Comparison of ENCODE assay signal across 10 cellular contexts in genomic region chr1:163535807-163536206, GRCh38.
A peak's percentile ranks its signal among the peaks of the same experiment; 100 is the strongest.
DNase-seq lines count a peak whose midpoint lies in the region; ATAC-seq and TF ChIP-seq lines count a peak whose summit lies in the region.
"Had no signal": no experiment of that assay in that cellular context is flagged by ENCODE, and none has a peak within 500 bp of the region (broad histone marks: within the 10 kb centered on the region; RNA-seq: fewer than 3 reads in every experiment).

No MANE protein-coding gene starts in this region.

- H3K4me3 Mint-ChIP-seq in activated CD4-positive, alpha-beta memory T cell treated with anti-CD3 and anti-CD28 coated beads for 36 hours: no peak overlapping the region
- H3K4me3 Mint-ChIP-seq: activated CD4-positive, alpha-beta T cell treated with anti-CD3 and anti-CD28 coated beads for 36 hours; stimulated activated naive CD8-positive, alpha-beta T cell treated with anti-CD3 and anti-CD28 coated beads, Interleukin-15, Interleukin-2, amounts not matched to agents 100 ng/mL and 50 ng/mL, for 24 hours had no signal

- peak overlapping the region; percentile 11 for H3K9ac ChIP-seq in adipocyte (ENCODE audit: low read length)

- intact Hi-C loops in right lobe of liver (cut with DNase I): no loop called here
- intact Hi-C loops in activated CD4-positive, alpha-beta memory T cell treated with anti-CD3 and anti-CD28 coated beads for 36 hours (cut with micrococcal nuclease): no loop called here

- CTCF ChIA-PET in activated CD4-positive, alpha-beta memory T cell treated with anti-CD3 and anti-CD28 coated beads for 36 hours (lab: Charles Lee): interaction anchor here (0.7 kb wide), 1 partner anchor 136 kb away, joined by 3 read pairs; no protein-coding TSS in a partner anchor
- CTCF ChIA-PET in HEK293T (lab: Yijun Ruan, JAX): no interaction called here

- H3K36me3 Mint-ChIP-seq in activated CD4-positive, alpha-beta memory T cell treated with anti-CD3 and anti-CD28 coated beads for 36 hours: no peaks in the 10 kb centered on the region

- POLR2A ChIA-PET in activated CD4-positive, alpha-beta memory T cell treated with anti-CD3 and anti-CD28 coated beads for 36 hours (lab: Charles Lee): no interaction called here
- POLR2A ChIA-PET in HEK293T (lab: Yijun Ruan, JAX): no interaction called here

- H3K9me2 ChIP-seq in DOHH2 (replicated peaks; ENCODE audit: control insufficient read depth, low read length): no peaks in the 10 kb centered on the region

- no peaks in the 10 kb centered on the region for H3K4me1 Mint-ChIP-seq in activated CD4-positive, alpha-beta memory T cell treated with anti-CD3 and anti-CD28 coated beads for 36 hours (ENCODE audit: low read depth)
- H3K4me1 Mint-ChIP-seq: activated CD4-positive, alpha-beta T cell treated with anti-CD3 and anti-CD28 coated beads for 36 hours had no signal

- no peaks in the 10 kb centered on the region for H4K20me1 ChIP-seq in DOHH2 (ENCODE audit: control insufficient read depth, insufficient read depth, low read depth, low read length)

- no peak overlapping the region for H3K4me3 ChIP-seq in DOHH2 (ENCODE audit: low read length)
- H3K4me3 ChIP-seq in adipocyte (ENCODE audit: low read length): no peak overlapping the region
- H3K4me3 ChIP-seq in right lobe of liver: no peak overlapping the region

- H3K9me3 Mint-ChIP-seq in activated CD4-positive, alpha-beta memory T cell treated with anti-CD3 and anti-CD28 coated beads for 36 hours: no peaks in the 10 kb centered on the region
- H3K9me3 Mint-ChIP-seq: stimulated activated naive CD8-positive, alpha-beta T cell treated with anti-CD3 and anti-CD28 coated beads, Interleukin-15, Interleukin-2, amounts not matched to agents 100 ng/mL and 50 ng/mL, for 24 hours had no signal

- no peak overlapping the region for H3K27ac Mint-ChIP-seq in activated CD4-positive, alpha-beta memory T cell treated with anti-CD3 and anti-CD28 coated beads for 36 hours
- H3K27ac Mint-ChIP-seq: activated CD4-positive, alpha-beta T cell treated with anti-CD3 and anti-CD28 coated beads for 36 hours; stimulated activated naive CD8-positive, alpha-beta T cell treated with anti-CD3 and anti-CD28 coated beads, Interleukin-15, Interleukin-2, amounts not matched to agents 100 ng/mL and 50 ng/mL, for 24 hours had no signal

- H3K27me3 Mint-ChIP-seq in activated CD4-positive, alpha-beta memory T cell treated with anti-CD3 and anti-CD28 coated beads for 36 hours: no peaks in the 10 kb centered on the region
- H3K27me3 Mint-ChIP-seq: stimulated activated naive CD8-positive, alpha-beta T cell treated with anti-CD3 and anti-CD28 coated beads, Interleukin-15, Interleukin-2, amounts not matched to agents 100 ng/mL and 50 ng/mL, for 24 hours had no signal

- peak; percentile 38 for TF ChIP-seq CTCF in DOHH2 (IDR thresholded peaks at IDR 0.05; ENCODE audit: low read depth, low read length, poor library complexity, severe bottlenecking)
- peak; percentile 27 to 39 (median 34) for TF ChIP-seq CTCF in right lobe of liver (IDR thresholded peaks at IDR 0.05)

- H3K27ac ChIP-seq in DOHH2 (ENCODE audit: low read depth, low read length) (no peak overlapping the region), right lobe of liver (no peak overlapping the region)

- no peaks in the 10 kb centered on the region for H3F3A ChIP-seq in DOHH2 (ENCODE audit: control insufficient read depth, insufficient read depth)

- H3K79me2 ChIP-seq in DOHH2 (ENCODE audit: control insufficient read depth, low read length): no peaks in the 10 kb centered on the region

- H3K4me1 ChIP-seq in DOHH2 (ENCODE audit: control insufficient read depth, low read length) (no peaks in the 10 kb centered on the region), adipocyte (ENCODE audit: control insufficient read depth, insufficient read depth, low read length) (peaks cover 13% of the 10 kb centered on the region), right lobe of liver (no peaks in the 10 kb centered on the region)

- no peaks in the 10 kb centered on the region for H3K27me3 ChIP-seq in DOHH2 (ENCODE audit: control insufficient read depth, low read length)
- no peaks in the 10 kb centered on the region for H3K27me3 ChIP-seq in adipocyte (replicated peaks; ENCODE audit: control insufficient read depth, insufficient read depth, low read length)
- H3K27me3 ChIP-seq in right lobe of liver: no peaks in the 10 kb centered on the region

- no peaks in the 10 kb centered on the region for H3K9me3 ChIP-seq in DOHH2 (ENCODE audit: control insufficient read depth, insufficient read depth, low read length)
- no peaks in the 10 kb centered on the region for H3K9me3 ChIP-seq in adipocyte (ENCODE audit: control insufficient read depth, low read length)
- no peaks in the 10 kb centered on the region for H3K9me3 ChIP-seq in right lobe of liver

- ATAC-seq in right lobe of liver (peak in 2 of 4 donors; percentile 61 to 67), GM21515 (IDR thresholded peaks at IDR 0.05; ENCODE audit: unreplicated experiment) (no peak), HG02798 (IDR thresholded peaks at IDR 0.05; ENCODE audit: poor library complexity, unreplicated experiment) (no peak)
- ATAC-seq: activated CD4-positive, alpha-beta T cell treated with anti-CD3 and anti-CD28 coated beads for 36 hours had no signal

- DNase-seq in M059J (ENCODE audit: low read depth) (peak; percentile 18), adipocyte (ENCODE audit: low read depth) (peak; percentile 80), right lobe of liver (no peak), HEK293T (ENCODE audit: extremely low spot score) (no peak)
- DNase-seq in activated CD4-positive, alpha-beta memory T cell treated with anti-CD3 and anti-CD28 coated beads for 36 hours: no peak
- DNase-seq: activated CD4-positive, alpha-beta T cell treated with anti-CD3 and anti-CD28 coated beads for 36 hours had no signal

- 44% methylated on average over 3 of the region's 3 CpGs for WGBS in right lobe of liver (ENCODE audit: insufficient coverage, low coverage, low lambda C conversion rate, missing lambda C conversion rate)

- TF ChIP-seq POLR2A in right lobe of liver (IDR thresholded peaks at IDR 0.05): no peak

- H3K36me3 ChIP-seq in DOHH2 (ENCODE audit: control insufficient read depth, low read length): no peaks in the 10 kb centered on the region
- no peaks in the 10 kb centered on the region for H3K36me3 ChIP-seq in adipocyte (ENCODE audit: control insufficient read depth, insufficient read depth, low read length, severe bottlenecking)
- no peaks in the 10 kb centered on the region for H3K36me3 ChIP-seq in right lobe of liver

- no peak overlapping the region for H3K4me2 ChIP-seq in DOHH2 (ENCODE audit: low read length)

TF ChIP-seq in HEK293T, 16 proteins besides CTCF, POLR2A, EP300 and RAD21:
- TF ChIP-seq NFRKB (IDR thresholded peaks at IDR 0.05): no peak

Comparison
In these comparisons a context has a peak if more than half of its experiments do, and no peak if none do; other contexts are left out.
1. DNase-seq: peak in M059J (single experiment) and adipocyte (single experiment); none in right lobe of liver (0 of 3), activated CD4-positive, alpha-beta memory T cell treated with anti-CD3 and anti-CD28 coated beads for 36 hours (single experiment) and HEK293T (single experiment).